ENCODE assay signal across 19 cellular contexts in genomic region chr9:136626066-136626725, GRCh38. TPM values are rescaled to one million over a fixed set of nuclear protein-coding genes. Genes with fewer than 3 reads are reported as not detected.
DNase-seq lines count a peak whose midpoint lies in the region; FAIRE-seq and TF ChIP-seq lines count a peak whose summit lies in the region.
"Had no signal": no experiment of that assay in that cellular context is flagged by ENCODE, and none has a peak within 500 bp of the region (broad histone marks: within the 10 kb centered on the region; RNA-seq: fewer than 3 reads in every experiment).

No MANE protein-coding gene starts in this region.

- DNase-seq in NCI-H146 (lab: John Stamatoyannopoulos, UW) (peak; percentile 34), NCI-H146 treated with DMSO at 0.1 percent for 48 hours (lab: John Stamatoyannopoulos, UW; ENCODE audit: unreplicated experiment) (no peak), chondrocyte (ENCODE audit: low spot score) (no peak), tibial artery (peak in 1 of 2 donors; percentile 88), HPDE6-E6E7 (ENCODE audit: extremely low spot score) (no peak), GM19239 (ENCODE audit: insufficient read length, low spot score) (no peak), NCI-H2107 (lab: John Stamatoyannopoulos, UW) (no peak)
- DNase-seq: activated CD4-positive, alpha-beta T cell treated with anti-CD3 and anti-CD28 coated beads for 36 hours; activated CD8-positive, alpha-beta memory T cell treated with anti-CD3 and anti-CD28 coated beads, Interleukin-2, amount 50 U/mL, for 4 hours; activated naive CD4-positive, alpha-beta T cell treated with anti-CD3 and anti-CD28 coated beads, Interleukin-2, amount 50 U/mL, for 16 hours; C1 segment of cervical spinal cord; central memory CD4-positive, alpha-beta T cell; NCI-H1694 had no signal

- H3K9ac ChIP-seq in liver (ENCODE audit: low read depth in 1 of 2, low read length in 2 of 2), result no peak overlapping the region

- H3K4me3 ChIP-seq in liver (ENCODE audit: low read depth in 1 of 3, low read length in 3 of 3), result peak overlapping the region in 1 of 3 donors; percentile 22
- H3K4me3 ChIP-seq in tibial artery, result no peak overlapping the region
- H3K4me3 ChIP-seq: HAP-1 had no signal

- no peaks in the 10 kb centered on the region for H3K9me3 Mint-ChIP-seq in chondrocyte (ENCODE audit: low read depth)
- H3K9me3 Mint-ChIP-seq: endodermal cell; T-helper 2 cell treated with Interferon-gamma antibody and Interleukin-4, amounts not matched to agents 5 μg/mL and 100 μg/mL, for 36 hours had no signal

- no peak for TF ChIP-seq CTCF in chondrocyte (IDR thresholded peaks at IDR 0.05)
- TF ChIP-seq CTCF in liver (IDR thresholded peaks at IDR 0.05; ENCODE audit: low read depth, low read length, missing input control), result no peak
- no peak for TF ChIP-seq CTCF in tibial artery (IDR thresholded peaks at IDR 0.05)

- no peak for FAIRE-seq in GM19239 (lab: Jason Lieb, UNC)
- FAIRE-seq: GM18507 had no signal

- TF ChIP-seq RAD21 in liver (IDR thresholded peaks at IDR 0.05), result peak in 1 of 2 donors; percentile 18

- peaks cover 13% of the 10 kb centered on the region for H3K4me1 Mint-ChIP-seq in chondrocyte (ENCODE audit: low read depth)
- H3K4me1 Mint-ChIP-seq: activated CD4-positive, alpha-beta T cell treated with anti-CD3 and anti-CD28 coated beads for 36 hours; endodermal cell had no signal

- H3K27ac ChIP-seq in liver (ENCODE audit: low read depth in 1 of 2, low read length in 2 of 2) (peak overlapping the region; percentile 81), tibial artery (peak overlapping the region; percentile 42 to 77)
- H3K27ac ChIP-seq: 22Rv1 had no signal

- H3K27ac Mint-ChIP-seq in chondrocyte (ENCODE audit: unreplicated experiment), result peak overlapping the region; percentile 18
- H3K27ac Mint-ChIP-seq: activated CD4-positive, alpha-beta T cell treated with anti-CD3 and anti-CD28 coated beads for 36 hours; endodermal cell; T-helper 2 cell treated with Interferon-gamma antibody and Interleukin-4, amounts not matched to agents 5 μg/mL and 100 μg/mL, for 36 hours had no signal

- no peak overlapping the region for H3K4me3 Mint-ChIP-seq in chondrocyte (ENCODE audit: unreplicated experiment)
- H3K4me3 Mint-ChIP-seq: activated CD4-positive, alpha-beta T cell treated with anti-CD3 and anti-CD28 coated beads for 36 hours; endodermal cell; T-helper 2 cell treated with Interferon-gamma antibody and Interleukin-4, amounts not matched to agents 5 μg/mL and 100 μg/mL, for 36 hours had no signal

- H3K4me1 ChIP-seq in liver (ENCODE audit: control insufficient read depth in 4 of 4, insufficient read depth in 4 of 4, low read length in 3 of 4) (peaks cover 32 to 70% (median 54%) of the 10 kb centered on the region in 4 donors), tibial artery (peaks cover 5 to 53% (median 43%) of the 10 kb centered on the region in 4 donors)
- H3K4me1 ChIP-seq: HAP-1 had no signal

- H3K36me3 ChIP-seq in liver (ENCODE audit: control insufficient read depth in 4 of 4, insufficient read depth in 3 of 4, low read depth in 1 of 4, low read length in 3 of 4), result no peaks in the 10 kb centered on the region
- H3K36me3 ChIP-seq in tibial artery, result no peaks in the 10 kb centered on the region
- H3K36me3 ChIP-seq: HAP-1 had no signal

- H3K27me3 Mint-ChIP-seq in chondrocyte (ENCODE audit: low read depth), result no peaks in the 10 kb centered on the region
- H3K27me3 Mint-ChIP-seq: activated CD4-positive, alpha-beta T cell treated with anti-CD3 and anti-CD28 coated beads for 36 hours had no signal

- 21% methylated on average over 30 of the region's 30 CpGs for WGBS in liver

- no peaks in the 10 kb centered on the region for H3K9me3 ChIP-seq in liver (ENCODE audit: control insufficient read depth in 4 of 4, low read length in 3 of 4)
- no peaks in the 10 kb centered on the region for H3K9me3 ChIP-seq in tibial artery
- H3K9me3 ChIP-seq: HAP-1 had no signal

- H3K27me3 ChIP-seq in liver (ENCODE audit: control insufficient read depth in 4 of 4, insufficient read depth in 4 of 4, low read length in 3 of 4) (no peaks in the 10 kb centered on the region), tibial artery (no peaks in the 10 kb centered on the region)

- no peaks in the 10 kb centered on the region for H3K36me3 Mint-ChIP-seq in chondrocyte (ENCODE audit: low read depth)

- intact Hi-C loops in tibial artery (cut with DNase I; ENCODE audit: low total_unique reads), result loop anchor here (10.0 kb wide), 1 partner anchor 51 kb away; no protein-coding TSS in a partner anchor

TF ChIP-seq in liver, 16 proteins besides CTCF, POLR2A, EP300 and RAD21:
- no peak for TF ChIP-seq NR2F2 (IDR thresholded peaks at IDR 0.05)
- TF ChIP-seq SP1 (IDR thresholded peaks at IDR 0.05), result peak; percentile 32
- TF ChIP-seq RXRA (IDR thresholded peaks at IDR 0.05), result peak in 1 of 2 donors; percentile 37
- TF ChIP-seq MAX (IDR thresholded peaks at IDR 0.05), result no peak
- TF ChIP-seq REST (IDR thresholded peaks at IDR 0.05), result no peak
- peak in 1 of 2 donors; percentile 1 for TF ChIP-seq HNF4A (conservative IDR thresholded peaks at IDR 0.05)
- TF ChIP-seq YY1 (IDR thresholded peaks at IDR 0.05), result no peak

RNA-seq across cellular contexts. Expression of gene EGFL7, which starts 36.5 kb away (rescaled TPM):
- total RNA-seq in chondrocyte, result 5.4 to 7.8 TPM (median 7.0 TPM) in 3 replicates
- total RNA-seq in liver, result 10 to 100 TPM; 34.5 to 38.5 TPM
- 10 to 100 TPM; 32.1 to 39.7 TPM for polyA plus RNA-seq in liver
